In genomic region chr15:64559243-64559642, GRCh38 we compare ENCODE assay signal across 32 cellular contexts.
DNase-seq lines count a peak whose midpoint lies in the region; ATAC-seq and TF ChIP-seq lines count a peak whose summit lies in the region.
"Had no signal": no experiment of that assay in that cellular context is flagged by ENCODE, and none has a peak within 500 bp of the region (broad histone marks: within the 10 kb centered on the region; RNA-seq: fewer than 3 reads in every experiment).

No MANE protein-coding gene starts in this region.

- no CpG with 5 or more reads among the region's 2 CpGs for WGBS in mesenchymal stem cell

- H3K79me1 ChIP-seq in mesenchymal stem cell (replicated peaks; ENCODE audit: low read length, poor library complexity, severe bottlenecking) = peaks cover 27% of the 10 kb centered on the region

- peaks cover 3% of the 10 kb centered on the region for H3K4me1 ChIP-seq in mesenchymal stem cell (ENCODE audit: control insufficient read depth, insufficient read depth, low read depth, low read length)
- H3K4me1 ChIP-seq: left lung, prostate gland had no signal

- H2AK5ac ChIP-seq in mesenchymal stem cell (ENCODE audit: low read length, severe bottlenecking) = peak overlapping the region; percentile 84

- ATAC-seq in activated T-cell treated with anti-CD3 and anti-CD28 coated beads, Interleukin-2, amount 50 U/mL, for 72 hours (replicated peaks in 1 of 2) = no peak
- no peak for ATAC-seq in stimulated activated effector memory CD8-positive, alpha-beta T cell treated with anti-CD3 and anti-CD28 coated beads, Interleukin-12 subunit alpha, Interleukin-12 subunit beta, amount 100 ng/mL, for 72 hours
- ATAC-seq in HG03520 (IDR thresholded peaks at IDR 0.05; ENCODE audit: unreplicated experiment) = no peak
- ATAC-seq: effector memory CD8-positive, alpha-beta T cell; HCT116; sciatic nerve; stimulated activated memory B cell treated with anti-CD40 and anti-IgM and Interleukin-4, amounts not matched to agents 10 μg/mL and 1 μg/mL and 100 μg/mL, for 72 hours; T-helper 17 cell had no signal

- no peaks in the 10 kb centered on the region for H3K9me3 ChIP-seq in mesenchymal stem cell (ENCODE audit: control insufficient read depth, low read length)
- H3K9me3 ChIP-seq: left lung, neutrophil, prostate gland, upper lobe of left lung had no signal

- intact Hi-C loops in head of caudate nucleus (cut with DNase I) = no loop called here

- no peak for DNase-seq in activated T-cell treated with anti-CD3 and anti-CD28 coated beads, Interleukin-2, amount 50 U/mL, for 72 hours
- DNase-seq in activated T-cell treated with anti-CD3 and anti-CD28 coated beads, Interleukin-2, amount 50 U/mL, for 1 hour = no peak
- no peak for DNase-seq in HFFc6
- no peak for DNase-seq in mesenchymal stem cell
- DNase-seq in stimulated activated effector memory CD8-positive, alpha-beta T cell treated with anti-CD3 and anti-CD28 coated beads, Interleukin-12 subunit alpha, Interleukin-12 subunit beta, amount 100 ng/mL, for 72 hours (ENCODE audit: low spot score in 2 of 2) = no peak
- DNase-seq in head of caudate nucleus = no peak
- DNase-seq in SKM-1 (lab: John Stamatoyannopoulos, UW; ENCODE audit: unreplicated experiment) = no peak
- DNase-seq: activated CD4-positive, alpha-beta T cell treated with anti-CD3 and anti-CD28 coated beads, Interleukin-2, amount 50 U/mL, for 48 hours; caudate nucleus; cortex of kidney; DMS53; effector memory CD8-positive, alpha-beta T cell; erythroblast; Kasumi-1; left lung; NCI-H1417; NCI-H2029 treated with DMSO at 0.1 percent for 48 hours; NCI-H526; OCI-M1; stimulated activated CD4-positive, alpha-beta T cell treated with anti-CD3 and anti-CD28 coated beads, Interleukin-4, amount 100 ng/mL, for 4 hours; T-helper 17 cell; upper lobe of left lung had no signal

- TF ChIP-seq CTCF in HFFc6 (IDR thresholded peaks at IDR 0.05) = no peak

- no peak overlapping the region for H3K4ac ChIP-seq in mesenchymal stem cell (ENCODE audit: low read depth in 1 of 2, low read length in 2 of 2)

- H2BK12ac ChIP-seq in mesenchymal stem cell (ENCODE audit: low read length in 2 of 2) = no peak overlapping the region

- no peak overlapping the region for H3K18ac ChIP-seq in mesenchymal stem cell (ENCODE audit: low read depth in 1 of 2, low read length in 2 of 2)

- H3K9ac ChIP-seq in mesenchymal stem cell (ENCODE audit: low read length) = no peak overlapping the region

- peak overlapping the region; percentile 61 for H3K27ac ChIP-seq in mesenchymal stem cell (ENCODE audit: low read length, poor library complexity, severe bottlenecking)
- H3K27ac ChIP-seq: left lung, neutrophil, prostate gland, RWPE1, upper lobe of left lung had no signal

- no peak overlapping the region for H4K8ac ChIP-seq in mesenchymal stem cell (ENCODE audit: low read length)

- H3K9me3 Mint-ChIP-seq in activated T-cell treated with anti-CD3 and anti-CD28 coated beads, Interleukin-2, amount 50 U/mL, for 72 hours = peaks cover 0 to 2% of the 10 kb centered on the region in 2 donors
- H3K9me3 Mint-ChIP-seq in HFFc6 = no peaks in the 10 kb centered on the region
- H3K9me3 Mint-ChIP-seq in stimulated activated effector memory CD8-positive, alpha-beta T cell treated with anti-CD3 and anti-CD28 coated beads, Interleukin-12 subunit alpha, Interleukin-12 subunit beta, amount 100 ng/mL, for 72 hours = no peaks in the 10 kb centered on the region
- H3K9me3 Mint-ChIP-seq: effector memory CD8-positive, alpha-beta T cell; stimulated activated memory B cell treated with anti-CD40 and anti-IgM and Interleukin-4, amounts not matched to agents 10 μg/mL and 1 μg/mL and 100 μg/mL, for 72 hours had no signal

- no peak overlapping the region for H3K23ac ChIP-seq in mesenchymal stem cell (ENCODE audit: low read length in 2 of 2)

- H2BK5ac ChIP-seq in mesenchymal stem cell (ENCODE audit: low read depth, low read length, poor library complexity, severe bottlenecking) = no peak overlapping the region

- peaks cover 2 to 8% of the 10 kb centered on the region in 2 donors for H3K36me3 Mint-ChIP-seq in activated T-cell treated with anti-CD3 and anti-CD28 coated beads, Interleukin-2, amount 50 U/mL, for 72 hours (ENCODE audit: insufficient read depth in 2 of 2)
- peaks cover 4% of the 10 kb centered on the region; the same call in 1 of the 2 replicates for H3K36me3 Mint-ChIP-seq in HFFc6 (ENCODE audit: low read depth)
- no peaks in the 10 kb centered on the region for H3K36me3 Mint-ChIP-seq in stimulated activated effector memory CD8-positive, alpha-beta T cell treated with anti-CD3 and anti-CD28 coated beads, Interleukin-12 subunit alpha, Interleukin-12 subunit beta, amount 100 ng/mL, for 72 hours

- H3K27me3 Mint-ChIP-seq in activated T-cell treated with anti-CD3 and anti-CD28 coated beads, Interleukin-2, amount 50 U/mL, for 72 hours (ENCODE audit: low read depth) = no peaks in the 10 kb centered on the region
- H3K27me3 Mint-ChIP-seq in HFFc6 (ENCODE audit: insufficient read depth) = no peaks in the 10 kb centered on the region; the same call in 1 of the 2 replicates
- H3K27me3 Mint-ChIP-seq: B cell; effector memory CD8-positive, alpha-beta T cell; memory B cell; stimulated activated memory B cell treated with anti-CD40 and anti-IgM and Interleukin-4, amounts not matched to agents 10 μg/mL and 1 μg/mL and 100 μg/mL, for 72 hours; T-helper 17 cell had no signal

- no peak overlapping the region for H3K14ac ChIP-seq in mesenchymal stem cell (ENCODE audit: low read length in 2 of 2)

- H3K4me2 ChIP-seq in mesenchymal stem cell (ENCODE audit: low read length, poor library complexity, severe bottlenecking) = no peak overlapping the region

- no peaks in the 10 kb centered on the region for H3K27me3 ChIP-seq in mesenchymal stem cell (ENCODE audit: control insufficient read depth in 1 of 2, insufficient read depth in 1 of 2, low read length in 2 of 2)
- H3K27me3 ChIP-seq: left lung, neutrophil, upper lobe of left lung had no signal

- H2AFZ ChIP-seq in mesenchymal stem cell (ENCODE audit: low read depth, low read length) = no peak overlapping the region

- no peak overlapping the region for H2BK15ac ChIP-seq in mesenchymal stem cell (ENCODE audit: low read depth, poor library complexity, severe bottlenecking)

- no peak overlapping the region for H3K4me3 ChIP-seq in mesenchymal stem cell (ENCODE audit: insufficient read depth in 1 of 2, low read depth in 1 of 2, low read length in 2 of 2)
- H3K4me3 ChIP-seq: left lung, prostate gland, upper lobe of left lung had no signal

- H3K4me1 Mint-ChIP-seq in activated T-cell treated with anti-CD3 and anti-CD28 coated beads, Interleukin-2, amount 50 U/mL, for 72 hours (ENCODE audit: low read depth) = peaks cover 42% of the 10 kb centered on the region
- peaks cover 27% of the 10 kb centered on the region for H3K4me1 Mint-ChIP-seq in HFFc6 (ENCODE audit: low read depth)
- peaks cover 15% of the 10 kb centered on the region for H3K4me1 Mint-ChIP-seq in stimulated activated effector memory CD8-positive, alpha-beta T cell treated with anti-CD3 and anti-CD28 coated beads, Interleukin-12 subunit alpha, Interleukin-12 subunit beta, amount 100 ng/mL, for 72 hours

- peaks cover 0 to 13% of the 10 kb centered on the region in 2 experiments for H3K36me3 ChIP-seq in mesenchymal stem cell (ENCODE audit: control insufficient read depth in 1 of 2, insufficient read depth in 2 of 2, low read depth in 1 of 2, low read length in 2 of 2)
- H3K36me3 ChIP-seq: left lung, neutrophil, prostate gland, upper lobe of left lung had no signal

- H2BK120ac ChIP-seq in mesenchymal stem cell (ENCODE audit: low read depth, low read length) = no peak overlapping the region

- no peak overlapping the region for H4K91ac ChIP-seq in mesenchymal stem cell (ENCODE audit: low read length)

- peak overlapping the region; percentile 36 for H3K27ac Mint-ChIP-seq in activated T-cell treated with anti-CD3 and anti-CD28 coated beads, Interleukin-2, amount 50 U/mL, for 72 hours
- H3K27ac Mint-ChIP-seq in HFFc6 = peak overlapping the region; percentile 44
- peak overlapping the region; percentile 7 for H3K27ac Mint-ChIP-seq in stimulated activated effector memory CD8-positive, alpha-beta T cell treated with anti-CD3 and anti-CD28 coated beads, Interleukin-12 subunit alpha, Interleukin-12 subunit beta, amount 100 ng/mL, for 72 hours
- H3K27ac Mint-ChIP-seq: activated naive CD4-positive, alpha-beta T cell treated with anti-CD3 and anti-CD28 coated beads, Interleukin-2, amount 50 U/mL, for 72 hours; B cell; stimulated activated memory B cell treated with anti-CD40 and anti-IgM and Interleukin-4, amounts not matched to agents 10 μg/mL and 1 μg/mL and 100 μg/mL, for 72 hours had no signal

- no peak overlapping the region for H3K4me3 Mint-ChIP-seq in activated T-cell treated with anti-CD3 and anti-CD28 coated beads, Interleukin-2, amount 50 U/mL, for 72 hours
- H3K4me3 Mint-ChIP-seq in HFFc6 = no peak overlapping the region
- no peak overlapping the region for H3K4me3 Mint-ChIP-seq in stimulated activated effector memory CD8-positive, alpha-beta T cell treated with anti-CD3 and anti-CD28 coated beads, Interleukin-12 subunit alpha, Interleukin-12 subunit beta, amount 100 ng/mL, for 72 hours
- H3K4me3 Mint-ChIP-seq: B cell; effector memory CD8-positive, alpha-beta T cell; memory B cell; stimulated activated memory B cell treated with anti-CD40 and anti-IgM and Interleukin-4, amounts not matched to agents 10 μg/mL and 1 μg/mL and 100 μg/mL, for 72 hours; T-helper 17 cell had no signal
